ENCODE assay signal across 8 cellular contexts in genomic region chr19:19464339-19465098, GRCh38. TPM values are rescaled to one million over a fixed set of nuclear protein-coding genes. Genes with fewer than 3 reads are reported as not detected.
DNase-seq lines count a peak whose midpoint lies in the region; ATAC-seq, FAIRE-seq and TF ChIP-seq lines count a peak whose summit lies in the region.

No MANE protein-coding gene starts in this region.

- CTCF ChIA-PET in activated CD8-positive, alpha-beta T cell treated with anti-CD3 and anti-CD28 coated beads, Interleukin-2, amount 10 ng/mL, durations not matched to agents 7 days and 5 days (lab: Charles Lee): no interaction called here

- ATAC-seq in activated CD8-positive, alpha-beta T cell treated with anti-CD3 and anti-CD28 coated beads, Interleukin-2, amount 10 ng/mL, durations not matched to agents 7 days and 5 days: no peak
- ATAC-seq in GM18868 (IDR thresholded peaks at IDR 0.05; ENCODE audit: unreplicated experiment) (no peak), GM19023 (IDR thresholded peaks at IDR 0.05; ENCODE audit: unreplicated experiment) (no peak)

- H3K36me3 Mint-ChIP-seq in activated CD8-positive, alpha-beta T cell treated with anti-CD3 and anti-CD28 coated beads, Interleukin-2, amount 10 ng/mL, durations not matched to agents 7 days and 5 days (ENCODE audit: low read depth): peaks cover 68% of the 10 kb centered on the region

- H3K27ac Mint-ChIP-seq in activated CD8-positive, alpha-beta T cell treated with anti-CD3 and anti-CD28 coated beads, Interleukin-2, amount 10 ng/mL, durations not matched to agents 7 days and 5 days: peak overlapping the region; percentile 19

- POLR2A ChIA-PET in activated CD8-positive, alpha-beta T cell treated with anti-CD3 and anti-CD28 coated beads, Interleukin-2, amount 10 ng/mL, durations not matched to agents 7 days and 5 days (lab: Charles Lee): no interaction called here

- H3K27me3 Mint-ChIP-seq in activated CD8-positive, alpha-beta T cell treated with anti-CD3 and anti-CD28 coated beads, Interleukin-2, amount 10 ng/mL, durations not matched to agents 7 days and 5 days (ENCODE audit: low read depth): no peaks in the 10 kb centered on the region

- peaks cover 25% of the 10 kb centered on the region for H3K9me3 Mint-ChIP-seq in activated CD8-positive, alpha-beta T cell treated with anti-CD3 and anti-CD28 coated beads, Interleukin-2, amount 10 ng/mL, durations not matched to agents 7 days and 5 days (ENCODE audit: insufficient read depth)

- no peak for TF ChIP-seq CTCF in D721Med (IDR thresholded peaks at IDR 0.05; ENCODE audit: insufficient read depth, missing control alignments)

- peaks cover 67% of the 10 kb centered on the region for H3K4me1 Mint-ChIP-seq in activated CD8-positive, alpha-beta T cell treated with anti-CD3 and anti-CD28 coated beads, Interleukin-2, amount 10 ng/mL, durations not matched to agents 7 days and 5 days (ENCODE audit: low read depth)

- FAIRE-seq in D721Med (lab: Jason Lieb, UNC): no peak

- peak; percentile 33 for DNase-seq in D341Med (ENCODE audit: low spot score)
- no peak for DNase-seq in activated CD8-positive, alpha-beta T cell treated with anti-CD3 and anti-CD28 coated beads, Interleukin-2, amount 10 ng/mL, durations not matched to agents 7 days and 5 days
- peak; percentile 43 for DNase-seq in glomerular visceral epithelial cell (ENCODE audit: extremely low spot score)
- DNase-seq in pons (ENCODE audit: low spot score): peak; percentile 48
- no peak for DNase-seq in D721Med (ENCODE audit: insufficient read length, low spot score)
- DNase-seq in activated gamma-delta T cell treated with Interleukin-2 at 50 U/mL for 16 hours: no peak

- H3K4me3 Mint-ChIP-seq in activated CD8-positive, alpha-beta T cell treated with anti-CD3 and anti-CD28 coated beads, Interleukin-2, amount 10 ng/mL, durations not matched to agents 7 days and 5 days: no peak overlapping the region

RNA-seq across cellular contexts. Expression of gene TSSK6, which starts 50.8 kb away (rescaled TPM):
- total RNA-seq in activated CD8-positive, alpha-beta T cell treated with anti-CD3 and anti-CD28 coated beads, Interleukin-2, amount 10 ng/mL, durations not matched to agents 7 days and 5 days: 1 to 10 TPM; 3.4 to 3.9 TPM

RNA-seq across cellular contexts. Expression of gene NDUFA13, which starts 51.5 kb away (rescaled TPM):
- 100 to 1,000 TPM; 388 to 413 TPM for total RNA-seq in activated CD8-positive, alpha-beta T cell treated with anti-CD3 and anti-CD28 coated beads, Interleukin-2, amount 10 ng/mL, durations not matched to agents 7 days and 5 days

RNA-seq across cellular contexts. Expression of gene GATAD2A, which starts 59.0 kb away (rescaled TPM):
- total RNA-seq in activated CD8-positive, alpha-beta T cell treated with anti-CD3 and anti-CD28 coated beads, Interleukin-2, amount 10 ng/mL, durations not matched to agents 7 days and 5 days: 100 to 1,000 TPM; 180 TPM

Comparison
In these comparisons a context has a peak if more than half of its experiments do, and no peak if none do; other contexts are left out.
1. DNase-seq: peak in D341Med (single experiment), glomerular visceral epithelial cell (single experiment) and pons (single experiment); none in activated CD8-positive, alpha-beta T cell treated with anti-CD3 and anti-CD28 coated beads, Interleukin-2, amount 10 ng/mL, durations not matched to agents 7 days and 5 days (single experiment), D721Med (single experiment) and activated gamma-delta T cell treated with Interleukin-2 at 50 U/mL for 16 hours (single experiment).